1 cellular context compared by ENCODE assay signal in genomic region chrX:130772313-130773140, GRCh38.
TF ChIP-seq lines count a peak whose summit lies in the region.

No MANE protein-coding gene starts in this region.

TF ChIP-seq in HEK293, 187 proteins besides CTCF, POLR2A, EP300 and RAD21 (continued from another document):
- TF ChIP-seq ZNF571 (tag by site-specific recombination; IDR thresholded peaks at IDR 0.05) (no peak), FEZF1 (tag by site-specific recombination; IDR thresholded peaks at IDR 0.05) (peak; percentile 93), ZNF692 (tag by site-specific recombination; IDR thresholded peaks at IDR 0.05) (peak; percentile 65; the same call in 1 of the 2 replicates), OVOL3 (tag by site-specific recombination; IDR thresholded peaks at IDR 0.05) (peak; percentile 40; the same call in 1 of the 2 replicates), ZFP41 (tag by site-specific recombination; IDR thresholded peaks at IDR 0.05; ENCODE audit: borderline replicate concordance) (no peak), ZNF639 (tag by site-specific recombination; IDR thresholded peaks at IDR 0.05) (peak; percentile 57; the same call in 1 of the 2 replicates), BCL6B (tag by site-specific recombination; IDR thresholded peaks at IDR 0.05) (peak; percentile 72), ZNF843 (tag by site-specific recombination; IDR thresholded peaks at IDR 0.05) (peak; percentile 89), ZNF660 (tag by site-specific recombination; IDR thresholded peaks at IDR 0.05) (peak; percentile 66; the same call in 1 of the 2 replicates), ZNF501 (tag by site-specific recombination; IDR thresholded peaks at IDR 0.05) (peak; percentile 72; the same call in 1 of the 2 replicates), ZIC2 (tag by site-specific recombination; IDR thresholded peaks at IDR 0.05) (peak; percentile 33), INSM2 (tag by site-specific recombination; IDR thresholded peaks at IDR 0.05) (peak; percentile 75), ZNF23 (tag by site-specific recombination; IDR thresholded peaks at IDR 0.05; ENCODE audit: borderline replicate concordance) (no peak), ZNF366 (tag by site-specific recombination; conservative IDR thresholded peaks at IDR 0.05) (peak; percentile 88), MZF1 (tag by site-specific recombination; IDR thresholded peaks at IDR 0.05; ENCODE audit: borderline replicate concordance) (0 out of 2 replicates have a peak, but pooled peaks have one; percentile 30), ZNF362 (tag by site-specific recombination; IDR thresholded peaks at IDR 0.05) (0 out of 2 replicates have a peak, but pooled peaks have one; percentile 20), ZBTB26 (tag by site-specific recombination; optimal IDR thresholded peaks at IDR 0.05) (no peak), ZNF776 (tag by site-specific recombination; IDR thresholded peaks at IDR 0.05; ENCODE audit: borderline replicate concordance) (no peak), ZXDB (tag by site-specific recombination; IDR thresholded peaks at IDR 0.05) (peak; percentile 70), ZNF580 (tag by site-specific recombination; IDR thresholded peaks at IDR 0.05) (peak; percentile 53; the same call in 1 of the 2 replicates), ZNF600 (tag by site-specific recombination; IDR thresholded peaks at IDR 0.05) (peak; percentile 80), ZNF747 (tag by site-specific recombination; IDR thresholded peaks at IDR 0.05) (no peak), ZNF830 (tag by site-specific recombination; IDR thresholded peaks at IDR 0.05; ENCODE audit: low read depth) (no peak)
TF ChIP-seq in HEK293: peak in this region for 47.
